Comparison of ENCODE assay signal across 10 cellular contexts in the genomic region with DNA sequence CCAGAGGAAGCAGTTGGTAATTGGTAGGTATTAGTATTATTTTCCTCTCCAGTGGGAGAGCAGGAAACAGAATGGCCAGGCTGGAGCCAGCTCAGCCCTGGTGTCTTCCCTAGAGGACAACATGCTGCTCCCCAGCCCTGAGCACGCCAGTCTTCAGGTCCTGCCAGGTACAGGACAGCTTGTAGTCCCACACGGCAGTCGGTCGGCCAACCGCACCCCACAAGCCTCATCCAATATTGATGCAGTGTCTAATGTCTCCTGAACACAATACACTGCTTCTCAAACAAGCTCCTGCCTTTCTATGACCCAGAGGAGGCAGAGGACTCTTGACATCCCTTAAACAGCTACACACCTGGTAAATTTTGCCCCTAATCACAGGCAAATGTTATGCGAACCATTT.
DNase-seq lines count a peak whose midpoint lies in the region; ATAC-seq and TF ChIP-seq lines count a peak whose summit lies in the region.
"Had no signal": no experiment of that assay in that cellular context is flagged by ENCODE, and none has a peak within 500 bp of the region (broad histone marks: within the 10 kb centered on the region; RNA-seq: fewer than 3 reads in every experiment).

No MANE protein-coding gene starts in this region.

- H3K79me1 ChIP-seq in IMR-90 (ENCODE audit: low read depth in 1 of 2, low read length in 2 of 2) = 0 out of 4 replicates have a peak, but pooled peaks cover 0 to 6% of the 10 kb centered on the region in 2 experiments

- H3K4me1 ChIP-seq in IMR-90 (ENCODE audit: control insufficient read depth, insufficient read depth, low read length) = peaks cover 29% of the 10 kb centered on the region
- H3K4me1 ChIP-seq in effector memory CD4-positive, alpha-beta T cell (ENCODE audit: control insufficient read depth, insufficient read depth, low read length, poor library complexity, severe bottlenecking) = peaks cover 18% of the 10 kb centered on the region
- H3K4me1 ChIP-seq in gastrocnemius medialis = peaks cover 33 to 62% of the 10 kb centered on the region in 2 donors

- no peak overlapping the region for H2AK9ac ChIP-seq in IMR-90 (replicated peaks; ENCODE audit: low read depth, low read length, poor library complexity)

- H4K8ac ChIP-seq in IMR-90 (ENCODE audit: low read depth in 2 of 2, low read length in 2 of 2) = peak overlapping the region; percentile 2 to 52; a peak in 2 of 4 replicates

- no peaks in the 10 kb centered on the region for H3K9me3 Mint-ChIP-seq in T-helper 1 cell treated with Interleukin-12 subunit alpha and Interleukin-12 subunit beta and Interleukin-4 antibody, amounts not matched to agents 30 μg/mL and 1 μg/mL, for 36 hours

- H3K36me3 ChIP-seq in IMR-90 (ENCODE audit: control insufficient read depth, insufficient read depth, low read length) (no peaks in the 10 kb centered on the region), gastrocnemius medialis (no peaks in the 10 kb centered on the region)
- no peaks in the 10 kb centered on the region for H3K36me3 ChIP-seq in effector memory CD4-positive, alpha-beta T cell (ENCODE audit: control insufficient read depth, insufficient read depth, low read length)

- no peaks in the 10 kb centered on the region for H3K9me3 ChIP-seq in IMR-90 (ENCODE audit: control insufficient read depth, insufficient read depth, low read length)
- no peaks in the 10 kb centered on the region for H3K9me3 ChIP-seq in effector memory CD4-positive, alpha-beta T cell (ENCODE audit: control insufficient read depth, low read length)
- no peaks in the 10 kb centered on the region for H3K9me3 ChIP-seq in gastrocnemius medialis

- DNase-seq in T-helper 1 cell (no peak), IMR-90 (no peak), gastrocnemius medialis (no peak), superior temporal gyrus (ENCODE audit: extremely low spot score) (no peak), MV-4-11 (lab: John Stamatoyannopoulos, UW) (no peak)
- DNase-seq in effector memory CD4-positive, alpha-beta T cell = no peak
- DNase-seq: Karpas-422 had no signal

- peak overlapping the region; percentile 51 for H3K4ac ChIP-seq in IMR-90 (ENCODE audit: low read depth, low read length)

- TF ChIP-seq CTCF in IMR-90 (conservative IDR thresholded peaks at IDR 0.05; ENCODE audit: low read depth, low read length) (no peak), gastrocnemius medialis (IDR thresholded peaks at IDR 0.05 in 4 of 5, conservative IDR thresholded peaks at IDR 0.05 in 1 of 5) (no peak)

- H2BK20ac ChIP-seq in IMR-90 (ENCODE audit: low read depth, low read length) = peak overlapping the region; percentile 45; the same call in 1 of the 2 replicates

- peak overlapping the region; percentile 78 for H2BK120ac ChIP-seq in IMR-90 (ENCODE audit: low read depth, low read length)

- peak overlapping the region; percentile 94 for H3K27ac Mint-ChIP-seq in T-helper 1 cell treated with Interleukin-12 subunit alpha and Interleukin-12 subunit beta and Interleukin-4 antibody, amounts not matched to agents 30 μg/mL and 1 μg/mL, for 36 hours
- H3K27ac Mint-ChIP-seq: progenitor cell of endocrine pancreas had no signal

- no peak for TF ChIP-seq POLR2A in IMR-90 (IDR thresholded peaks at IDR 0.05; ENCODE audit: low read depth, low read length)
- no peak for TF ChIP-seq POLR2A in gastrocnemius medialis (IDR thresholded peaks at IDR 0.05)

- BruUV-seq in IMR-90 (replicated peaks; lab: Mats Ljungman, UMichigan) = no TSS peak

- H4K5ac ChIP-seq in IMR-90 (ENCODE audit: low read depth, low read length) = peak overlapping the region; percentile 15; the same call in 1 of the 2 replicates

- no peak overlapping the region for H3K56ac ChIP-seq in IMR-90 (ENCODE audit: extremely low read depth, insufficient read depth, low read length)

- H2AFZ ChIP-seq in IMR-90 (replicated peaks; ENCODE audit: low read length, poor library complexity) = no peak overlapping the region

- POLR2A ChIA-PET in IMR-90 (lab: Charles Lee; ENCODE audit: unreplicated experiment) = no interaction called here

- H3K27me3 ChIP-seq in IMR-90 (ENCODE audit: control insufficient read depth, insufficient read depth, low read length) (no peaks in the 10 kb centered on the region), gastrocnemius medialis (no peaks in the 10 kb centered on the region)
- no peaks in the 10 kb centered on the region for H3K27me3 ChIP-seq in effector memory CD4-positive, alpha-beta T cell (replicated peaks; ENCODE audit: control insufficient read depth, insufficient read depth, low read length, poor library complexity, severe bottlenecking)

- no peak overlapping the region for H3K4me3 ChIP-seq in IMR-90 (ENCODE audit: insufficient read depth, low read depth, low read length)
- no peak overlapping the region for H3K4me3 ChIP-seq in effector memory CD4-positive, alpha-beta T cell (ENCODE audit: insufficient read depth, low read depth, low read length, poor library complexity, severe bottlenecking)
- H3K4me3 ChIP-seq in gastrocnemius medialis = no peak overlapping the region

- H2BK15ac ChIP-seq in IMR-90 (ENCODE audit: low read depth, low read length) = peak overlapping the region; percentile 4; the same call in 2 of the 3 replicates

- peak overlapping the region; percentile 83 for H2AK5ac ChIP-seq in IMR-90 (ENCODE audit: low read depth, low read length)

- intact Hi-C loops in IMR-90 (cut with micrococcal nuclease) = loop anchor here (5.0 kb wide), 1 partner anchor 72 kb away; a partner anchor contains a TSS
- intact Hi-C loops in gastrocnemius medialis (cut with DNase I; ENCODE audit: low total_unique reads) = no loop called here

- peak overlapping the region; percentile 63 for H4K91ac ChIP-seq in IMR-90 (ENCODE audit: insufficient read depth, low read depth, low read length)

- in situ Hi-C loops in IMR-90 (cut with MboI; ENCODE audit: low sequenced_read_pairs) = no loop called here
- in situ Hi-C loops in gastrocnemius medialis (cut with MboI; ENCODE audit: low sequenced_read_pairs in 4 of 4) = no loop called here

- H3K23ac ChIP-seq in IMR-90 (ENCODE audit: low read depth, low read length) = no peak overlapping the region; the same call in 1 of the 2 replicates

- no peak for TF ChIP-seq RAD21 in IMR-90 (IDR thresholded peaks at IDR 0.05; ENCODE audit: low read length)

- no peak overlapping the region for H3K9ac ChIP-seq in IMR-90 (ENCODE audit: low read depth, low read length)

- dilution Hi-C loops in IMR-90 (cut with HindIII; ENCODE audit: low sequenced_read_pairs, unreplicated experiment) = no loop called here

- no peak for ATAC-seq in IMR-90 (ENCODE audit: low read depth)
- no peak for ATAC-seq in gastrocnemius medialis
- no peak for ATAC-seq in GM21786 (IDR thresholded peaks at IDR 0.05; ENCODE audit: unreplicated experiment)

- WGBS in IMR-90 (ENCODE audit: extremely low coverage in 2 of 2, insufficient read length in 1 of 2), 2 experiments = no CpG with 5 or more reads among the region's 6 CpGs

- no peaks in the 10 kb centered on the region for H3K27me3 Mint-ChIP-seq in T-helper 1 cell treated with Interleukin-12 subunit alpha and Interleukin-12 subunit beta and Interleukin-4 antibody, amounts not matched to agents 30 μg/mL and 1 μg/mL, for 36 hours (ENCODE audit: low read depth)
- H3K27me3 Mint-ChIP-seq: progenitor cell of endocrine pancreas had no signal

- H3K36me3 Mint-ChIP-seq in T-helper 1 cell treated with Interleukin-12 subunit alpha and Interleukin-12 subunit beta and Interleukin-4 antibody, amounts not matched to agents 30 μg/mL and 1 μg/mL, for 36 hours (ENCODE audit: low read depth) = peaks cover 4% of the 10 kb centered on the region

- peaks cover 21% of the 10 kb centered on the region for H3K9me1 ChIP-seq in IMR-90 (ENCODE audit: insufficient read depth, low read length)

- 0 out of 2 replicates have a peak overlapping the region, but pooled peaks have one; percentile 28 for H3K14ac ChIP-seq in IMR-90 (replicated peaks; ENCODE audit: low read depth, low read length)

- CTCF ChIA-PET in IMR-90 (lab: Yijun Ruan, JAX) = no interaction called here

- H3K18ac ChIP-seq in IMR-90 (ENCODE audit: low read depth, low read length) = peak overlapping the region; percentile 15; the same call in 1 of the 2 replicates

- H3K4me3 Mint-ChIP-seq in T-helper 1 cell treated with Interleukin-12 subunit alpha and Interleukin-12 subunit beta and Interleukin-4 antibody, amounts not matched to agents 30 μg/mL and 1 μg/mL, for 36 hours = no peak overlapping the region

- peak overlapping the region; percentile 16 for H2BK5ac ChIP-seq in IMR-90 (ENCODE audit: low read depth, low read length, poor library complexity, severe bottlenecking)

- no peak overlapping the region for H3K4me2 ChIP-seq in IMR-90 (ENCODE audit: low read depth, low read length)

- no peaks in the 10 kb centered on the region for H4K20me1 ChIP-seq in IMR-90 (ENCODE audit: insufficient read depth, low read length)

- peaks cover 41% of the 10 kb centered on the region for H3K4me1 Mint-ChIP-seq in T-helper 1 cell treated with Interleukin-12 subunit alpha and Interleukin-12 subunit beta and Interleukin-4 antibody, amounts not matched to agents 30 μg/mL and 1 μg/mL, for 36 hours (ENCODE audit: low read depth)

- H3K27ac ChIP-seq in IMR-90 (ENCODE audit: insufficient read depth, low read length) (no peak overlapping the region), gastrocnemius medialis (peak overlapping the region; percentile 11 to 78 (median 26))
- H3K27ac ChIP-seq in effector memory CD4-positive, alpha-beta T cell (ENCODE audit: insufficient read depth, low read length, poor library complexity, severe bottlenecking) = peak overlapping the region; percentile 23

TF ChIP-seq in IMR-90, 13 proteins besides CTCF, POLR2A, EP300 and RAD21 (continues in another document):
- TF ChIP-seq NFE2L2 (IDR thresholded peaks at IDR 0.05; ENCODE audit: low read depth, low read length) (no peak), MAZ (IDR thresholded peaks at IDR 0.05; ENCODE audit: borderline replicate concordance, low read depth, low read length) (no peak), CHD1 (IDR thresholded peaks at IDR 0.05; ENCODE audit: low read depth, low read length) (no peak), RCOR1 (IDR thresholded peaks at IDR 0.05; ENCODE audit: insufficient replicate concordance, low read length) (no peak), MAFK (IDR thresholded peaks at IDR 0.05; ENCODE audit: low read depth, low read length) (no peak), CEBPB (IDR thresholded peaks at IDR 0.05; ENCODE audit: low read depth, low read length) (no peak)
- TF ChIP-seq, protein P1, sequence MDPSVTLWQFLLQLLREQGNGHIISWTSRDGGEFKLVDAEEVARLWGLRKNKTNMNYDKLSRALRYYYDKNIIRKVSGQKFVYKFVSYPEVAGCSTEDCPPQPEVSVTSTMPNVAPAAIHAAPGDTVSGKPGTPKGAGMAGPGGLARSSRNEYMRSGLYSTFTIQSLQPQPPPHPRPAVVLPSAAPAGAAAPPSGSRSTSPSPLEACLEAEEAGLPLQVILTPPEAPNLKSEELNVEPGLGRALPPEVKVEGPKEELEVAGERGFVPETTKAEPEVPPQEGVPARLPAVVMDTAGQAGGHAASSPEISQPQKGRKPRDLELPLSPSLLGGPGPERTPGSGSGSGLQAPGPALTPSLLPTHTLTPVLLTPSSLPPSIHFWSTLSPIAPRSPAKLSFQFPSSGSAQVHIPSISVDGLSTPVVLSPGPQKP (IDR thresholded peaks at IDR 0.05; ENCODE audit: borderline replicate concordance, low read depth, low read length) = no peak
